In the genomic region with DNA sequence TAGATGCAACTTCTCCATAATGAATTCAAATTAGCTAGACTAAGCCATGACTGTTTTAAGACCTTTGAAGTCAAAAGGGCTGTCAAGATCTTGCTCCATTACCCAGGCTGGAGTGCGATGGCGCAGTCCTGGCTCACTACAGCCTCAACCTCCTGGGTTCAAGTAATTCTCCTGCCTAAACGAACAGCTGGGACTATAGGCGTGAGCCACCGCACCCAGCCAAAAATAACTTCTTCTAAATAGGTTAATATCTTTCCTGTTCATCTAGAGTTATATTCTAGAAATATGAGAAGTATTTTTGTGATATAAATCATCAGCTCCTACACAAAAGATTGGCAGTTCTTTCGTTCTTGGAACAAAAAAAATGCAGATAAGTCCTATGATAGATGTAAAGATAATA, we compare ENCODE assay signal across 35 cellular contexts. TPM values are rescaled to one million over a fixed set of nuclear protein-coding genes. Genes with fewer than 3 reads are reported as not detected.
DNase-seq lines count a peak whose midpoint lies in the region; FAIRE-seq and TF ChIP-seq lines count a peak whose summit lies in the region.
"Had no signal": no experiment of that assay in that cellular context is flagged by ENCODE, and none has a peak within 500 bp of the region (broad histone marks: within the 10 kb centered on the region; RNA-seq: fewer than 3 reads in every experiment).

No MANE protein-coding gene starts in this region.

- H3K36me3 ChIP-seq in trophoblast cell (ENCODE audit: control insufficient read depth in 1 of 2, insufficient read depth in 2 of 2, low read length in 2 of 2) (no peaks in the 10 kb centered on the region), vagina (no peaks in the 10 kb centered on the region)

- H3K23ac ChIP-seq in trophoblast cell (ENCODE audit: low read length), result no peak overlapping the region

- H3K27me3 ChIP-seq in trophoblast cell (ENCODE audit: insufficient read depth, low read length) (no peaks in the 10 kb centered on the region), vagina (no peaks in the 10 kb centered on the region)
- H3K27me3 ChIP-seq: BE2C; BLaER1; BLaER1 treated with 17β-estradiol and CSF1 and Interleukin-3, amounts not matched to agents 10 nM and 100 nM had no signal

- no peak overlapping the region for H2BK5ac ChIP-seq in trophoblast cell (ENCODE audit: low read depth, low read length, poor library complexity)

- H3K9me3 ChIP-seq in trophoblast cell (ENCODE audit: insufficient read depth, low read depth, low read length) (no peaks in the 10 kb centered on the region), vagina (no peaks in the 10 kb centered on the region)
- H3K9me3 ChIP-seq: A549; BE2C; BLaER1; BLaER1 treated with 17β-estradiol and CSF1 and Interleukin-3, amounts not matched to agents 10 nM and 100 nM; Caco-2 had no signal

- no peak overlapping the region for H3K18ac ChIP-seq in trophoblast cell (ENCODE audit: low read length)

- H3K27ac ChIP-seq in trophoblast cell (ENCODE audit: low read depth, low read length) (no peak overlapping the region), vagina (no peak overlapping the region)
- H3K27ac ChIP-seq: 22Rv1; A549; BLaER1; BLaER1 treated with 17β-estradiol and CSF1 and Interleukin-3, amounts not matched to agents 10 nM and 100 nM; C4-2B had no signal

- WGBS in trophoblast cell (ENCODE audit: extremely low coverage, insufficient coverage, insufficient read length), result no CpG with 5 or more reads among the region's 6 CpGs

- no peak overlapping the region for H4K12ac ChIP-seq in trophoblast cell (ENCODE audit: low read depth, low read length)

- no peak overlapping the region for H3K4ac ChIP-seq in trophoblast cell (ENCODE audit: low read depth, low read length)

- H3K4me1 ChIP-seq in trophoblast cell (ENCODE audit: control insufficient read depth in 1 of 2, insufficient read depth in 2 of 2, low read length in 2 of 2), result no peaks in the 10 kb centered on the region
- H3K4me1 ChIP-seq in vagina, result no peaks in the 10 kb centered on the region
- H3K4me1 ChIP-seq: A549, BE2C, Caco-2 had no signal

- H2BK12ac ChIP-seq in trophoblast cell (ENCODE audit: low read length), result no peak overlapping the region

- H3K9ac ChIP-seq in trophoblast cell (ENCODE audit: low read length), result no peak overlapping the region
- H3K9ac ChIP-seq: BLaER1; BLaER1 treated with 17β-estradiol and CSF1 and Interleukin-3, amounts not matched to agents 10 nM and 100 nM had no signal

- no peak overlapping the region for H2AFZ ChIP-seq in trophoblast cell (ENCODE audit: insufficient read depth, low read length, poor library complexity)

- FAIRE-seq in urothelium cell line (lab: Jason Lieb, UNC), result peak; percentile 69
- FAIRE-seq: A204.1, A549, D721Med had no signal

- no peak overlapping the region for H4K91ac ChIP-seq in trophoblast cell (ENCODE audit: low read depth, low read length)

- intact Hi-C loops in head of caudate nucleus (cut with DNase I) (no loop called here), vagina (cut with DNase I) (no loop called here)

- H2BK120ac ChIP-seq in trophoblast cell (ENCODE audit: insufficient read depth, low read length, poor library complexity), result no peak overlapping the region

- no peak for TF ChIP-seq CTCF in vagina (IDR thresholded peaks at IDR 0.05)

- no peak overlapping the region for H2AK5ac ChIP-seq in trophoblast cell (ENCODE audit: low read length)

- no peaks in the 10 kb centered on the region for H3K79me2 ChIP-seq in trophoblast cell (ENCODE audit: control insufficient read depth, insufficient read depth, low read length, poor library complexity)

- no peak overlapping the region for H3K4me2 ChIP-seq in trophoblast cell (ENCODE audit: low read length)
- H3K4me2 ChIP-seq: A549; BLaER1; BLaER1 treated with 17β-estradiol and CSF1 and Interleukin-3, amounts not matched to agents 10 nM and 100 nM had no signal

- no peak for TF ChIP-seq POLR2A in vagina (IDR thresholded peaks at IDR 0.05)

- H3K4me3 ChIP-seq in trophoblast cell (ENCODE audit: low read depth, low read length) (no peak overlapping the region), vagina (no peak overlapping the region)
- H3K4me3 ChIP-seq: A549; BLaER1; BLaER1 treated with 17β-estradiol and CSF1 and Interleukin-3, amounts not matched to agents 10 nM and 100 nM had no signal

- H3K14ac ChIP-seq in trophoblast cell (ENCODE audit: low read length), result no peak overlapping the region

- H4K8ac ChIP-seq in trophoblast cell (ENCODE audit: low read depth, low read length), result no peak overlapping the region

- no peaks in the 10 kb centered on the region for H3K79me1 ChIP-seq in trophoblast cell (ENCODE audit: low read length)

- peak in 27 of 42 donors; percentile 2 to 68 (median 34) for DNase-seq in head of caudate nucleus
- DNase-seq in trophoblast cell, result peak; percentile 64 to 87
- peak; percentile 65 for DNase-seq in putamen (ENCODE audit: low spot score)
- DNase-seq in urothelium cell line (ENCODE audit: low spot score), result no peak
- DNase-seq in NCI-H2196 (lab: John Stamatoyannopoulos, UW; ENCODE audit: unreplicated experiment), result no peak
- DNase-seq in vagina (ENCODE audit: extremely low spot score in 2 of 2), result no peak
- no peak for DNase-seq in NCI-H226
- DNase-seq in stimulated activated CD4-positive, alpha-beta T cell treated with anti-CD3 and anti-CD28 coated beads, Interleukin-4, amount 100 ng/mL, for 4 hours, result no peak
- DNase-seq: 8988T; ACHN; AML-193; BE2C; C1 segment of cervical spinal cord; Caco-2; Calu3; CD4-positive, alpha-beta memory T cell; CD4-positive, alpha-beta T cell; CD4-positive, CD25-positive, alpha-beta regulatory T cell; CD8-positive, alpha-beta memory T cell; CD8-positive, alpha-beta T cell; COR-L47; DMS 273 treated with DMSO at 0.1 percent for 48 hours; DMS153; DMS53; DMS79; DMS79 treated with DMSO at 0.1 percent for 48 hours; DND-41; EL had no signal

RNA-seq across cellular contexts. Expression of a gene that starts 39.6 kb away (rescaled TPM):
- polyA plus RNA-seq in trophoblast cell (2013), result 17.6 and 17.8 TPM in 2 replicates
- total RNA-seq in vagina, result 23.8 TPM

RNA-seq across cellular contexts. Expression of a gene that starts 41.1 kb away (rescaled TPM):
- polyA plus RNA-seq in trophoblast cell (2013), result 5.9 and 6.0 TPM in 2 replicates
- total RNA-seq in vagina, result 5.6 TPM

RNA-seq across cellular contexts. Expression of a gene that starts 41.2 kb away (rescaled TPM):
- 5.2 and 6.2 TPM in 2 replicates for polyA plus RNA-seq in trophoblast cell (2013)
- total RNA-seq in vagina, result 31.4 TPM

Comparison
In these comparisons a context has a peak if more than half of its experiments do, and no peak if none do; other contexts are left out.
1. DNase-seq: peak in head of caudate nucleus (27 of 42), trophoblast cell (2 of 2) and putamen (single experiment); none in urothelium cell line (single experiment), NCI-H2196 (single experiment), vagina (0 of 2), NCI-H226 (single experiment) and stimulated activated CD4-positive, alpha-beta T cell treated with anti-CD3 and anti-CD28 coated beads, Interleukin-4, amount 100 ng/mL, for 4 hours (0 of 2).